In genomic region chr14:92610849-92611271, GRCh38 we compare ENCODE assay signal across 29 cellular contexts.
A peak's percentile ranks its signal among the peaks of the same experiment; 100 is the strongest.
DNase-seq lines count a peak whose midpoint lies in the region; ATAC-seq, FAIRE-seq and TF ChIP-seq lines count a peak whose summit lies in the region.
"Had no signal": no experiment of that assay in that cellular context is flagged by ENCODE, and none has a peak within 500 bp of the region (broad histone marks: within the 10 kb centered on the region; RNA-seq: fewer than 3 reads in every experiment).

No MANE protein-coding gene starts in this region.

- DNase-seq in CD4-positive, CD25-positive, alpha-beta regulatory T cell, result no peak
- DNase-seq in PC-3, result peak; percentile 64
- peak; percentile 52 for DNase-seq in endothelial cell of umbilical vein (ENCODE audit: low read depth, low spot score)
- DNase-seq in natural killer cell treated with Interleukin-12 subunit alpha and Interleukin-12 subunit beta and Interleukin-15 and Interleukin-18, amount 100 ng/mL, for 72 hours (ENCODE audit: low spot score), result no peak
- no peak for DNase-seq in activated CD8-positive, alpha-beta memory T cell treated with anti-CD3 and anti-CD28 coated beads, Interleukin-2, amount 50 U/mL, for 4 hours
- DNase-seq in UCSD-AML1 (lab: John Stamatoyannopoulos, UW; ENCODE audit: unreplicated experiment), result no peak
- DNase-seq in SKM-1 treated with dmso at 0.1 percent for 144 hours (lab: John Stamatoyannopoulos, UW; ENCODE audit: unreplicated experiment), result no peak
- DNase-seq in NCI-H187 (lab: John Stamatoyannopoulos, UW), result no peak
- DNase-seq: activated CD4-positive, alpha-beta T cell treated with anti-CD3 and anti-CD28 coated beads, Interleukin-2, amount 50 U/mL, for 1 hour; activated naive CD8-positive, alpha-beta T cell treated with anti-CD3 and anti-CD28 coated beads for 36 hours; effector CD4-positive, alpha-beta T cell; islet precursor cell; MM.1S; naive thymus-derived CD8-positive, alpha-beta T cell; NCI-H774; OCI-M1; ovary; SIG-M5; stimulated activated CD4-positive, alpha-beta T cell treated with anti-CD3 and anti-CD28 coated beads, Interleukin-1b, Interleukin-23, amount 100 ng/mL, for 48 hours; T-helper 1 cell; testis had no signal

- H3K9me2 ChIP-seq in PC-3 (replicated peaks; ENCODE audit: low read length), result no peaks in the 10 kb centered on the region

- H3K4me3 Mint-ChIP-seq in CD4-positive, CD25-positive, alpha-beta regulatory T cell, result no peak overlapping the region
- no peak overlapping the region for H3K4me3 Mint-ChIP-seq in natural killer cell treated with Interleukin-12 subunit alpha and Interleukin-12 subunit beta and Interleukin-15 and Interleukin-18, amount 100 ng/mL, for 72 hours
- H3K4me3 Mint-ChIP-seq: activated naive CD8-positive, alpha-beta T cell treated with anti-CD3 and anti-CD28 coated beads for 36 hours; CD14-positive monocyte; naive thymus-derived CD8-positive, alpha-beta T cell had no signal

- TF ChIP-seq CTCF in PC-3 (conservative IDR thresholded peaks at IDR 0.05; ENCODE audit: low read depth, low read length) (no peak), endothelial cell of umbilical vein (IDR thresholded peaks at IDR 0.05; ENCODE audit: extremely low read depth in 1 of 2, insufficient read depth in 1 of 2, low read depth in 1 of 2, low read length in 2 of 2) (no peak)

- no peaks in the 10 kb centered on the region for H3K27me3 Mint-ChIP-seq in CD4-positive, CD25-positive, alpha-beta regulatory T cell
- no peaks in the 10 kb centered on the region for H3K27me3 Mint-ChIP-seq in natural killer cell treated with Interleukin-12 subunit alpha and Interleukin-12 subunit beta and Interleukin-15 and Interleukin-18, amount 100 ng/mL, for 72 hours
- H3K27me3 Mint-ChIP-seq: activated naive CD8-positive, alpha-beta T cell treated with anti-CD3 and anti-CD28 coated beads for 36 hours; naive thymus-derived CD8-positive, alpha-beta T cell had no signal

- no peaks in the 10 kb centered on the region for H3K79me2 ChIP-seq in PC-3 (ENCODE audit: low read length)
- no peaks in the 10 kb centered on the region for H3K79me2 ChIP-seq in endothelial cell of umbilical vein (ENCODE audit: control insufficient read depth, insufficient read depth, low read length)

- peaks cover 29 to 62% (median 37%) of the 10 kb centered on the region in 4 donors for H3K4me1 Mint-ChIP-seq in CD4-positive, CD25-positive, alpha-beta regulatory T cell
- peaks cover 60 to 63% of the 10 kb centered on the region in 2 donors for H3K4me1 Mint-ChIP-seq in natural killer cell treated with Interleukin-12 subunit alpha and Interleukin-12 subunit beta and Interleukin-15 and Interleukin-18, amount 100 ng/mL, for 72 hours (ENCODE audit: low read depth in 2 of 2)

- H3K4me3 ChIP-seq in CD4-positive, CD25-positive, alpha-beta regulatory T cell (ENCODE audit: low read depth, low read length), result no peak overlapping the region
- H3K4me3 ChIP-seq in PC-3 (ENCODE audit: low read length) (no peak overlapping the region), endothelial cell of umbilical vein (replicated peaks in 1 of 3; ENCODE audit: insufficient read depth in 1 of 3, low read depth in 1 of 3, low read length in 3 of 3) (no peak overlapping the region)
- H3K4me3 ChIP-seq: ovary, testis, vagina had no signal

- CTCF ChIA-PET in PC-3 (lab: Charles Lee), result no interaction called here
- CTCF ChIA-PET in endothelial cell of umbilical vein (lab: Charles Lee), result no interaction called here

- H3K27ac Mint-ChIP-seq in CD4-positive, CD25-positive, alpha-beta regulatory T cell, result peak overlapping the region in 2 of 3 donors; percentile 12 to 74
- H3K27ac Mint-ChIP-seq in natural killer cell treated with Interleukin-12 subunit alpha and Interleukin-12 subunit beta and Interleukin-15 and Interleukin-18, amount 100 ng/mL, for 72 hours, result peak overlapping the region; percentile 78 to 92
- H3K27ac Mint-ChIP-seq: activated naive CD8-positive, alpha-beta T cell treated with anti-CD3 and anti-CD28 coated beads for 36 hours; activated T-helper 2 cell treated with anti-CD3 and anti-CD28 coated beads, Interferon-gamma antibody, Interleukin-2, Interleukin-4, amounts not matched to agents 10 μg/mL and 5 μg/mL and 100 μg/mL, durations not matched to agents 14 hours and 24 hours and 36 hours had no signal

- dilution Hi-C loops in endothelial cell of umbilical vein (cut with MboI; ENCODE audit: extremely low pct_ligation_motif_present, low sequenced_read_pairs), result no loop called here

- no peak for TF ChIP-seq POLR2A in endothelial cell of umbilical vein (IDR thresholded peaks at IDR 0.05; ENCODE audit: low read depth, low read length)

- POLR2A ChIA-PET in PC-3 (lab: Charles Lee; ENCODE audit: unreplicated experiment) (no interaction called here), endothelial cell of umbilical vein (lab: Charles Lee) (no interaction called here)

- no peak overlapping the region for H3K27ac ChIP-seq in CD4-positive, CD25-positive, alpha-beta regulatory T cell (ENCODE audit: insufficient read depth, low read length, poor library complexity, severe bottlenecking)
- H3K27ac ChIP-seq in PC-3 (ENCODE audit: low read length), result peak overlapping the region; percentile 96
- peak overlapping the region; percentile 70 for H3K27ac ChIP-seq in endothelial cell of umbilical vein (ENCODE audit: insufficient read depth, low read depth, low read length)
- H3K27ac ChIP-seq: ovary, testis, vagina had no signal

- no peaks in the 10 kb centered on the region for H3K36me3 ChIP-seq in CD4-positive, CD25-positive, alpha-beta regulatory T cell (ENCODE audit: control insufficient read depth, insufficient read depth, low read length)
- H3K36me3 ChIP-seq in PC-3 (ENCODE audit: low read depth, low read length) (no peaks in the 10 kb centered on the region), endothelial cell of umbilical vein (ENCODE audit: control insufficient read depth in 2 of 2, extremely low read depth in 1 of 2, insufficient read depth in 2 of 2, low read length in 2 of 2) (peaks cover 0 to 1% of the 10 kb centered on the region in 2 experiments)
- H3K36me3 ChIP-seq: ovary, vagina had no signal

- H3K9ac ChIP-seq in PC-3 (ENCODE audit: low read length), result no peak overlapping the region
- H3K9ac ChIP-seq in endothelial cell of umbilical vein (replicated peaks; ENCODE audit: extremely low read depth, insufficient read depth, low read length), result no peak overlapping the region

- peak; percentile 97 for FAIRE-seq in endothelial cell of umbilical vein (lab: Jason Lieb, UNC)
- FAIRE-seq: astrocyte, D721Med, frontal cortex, H54 had no signal

- peaks cover 6% of the 10 kb centered on the region for H3K36me3 Mint-ChIP-seq in CD4-positive, CD25-positive, alpha-beta regulatory T cell
- peaks cover 7% of the 10 kb centered on the region for H3K36me3 Mint-ChIP-seq in natural killer cell treated with Interleukin-12 subunit alpha and Interleukin-12 subunit beta and Interleukin-15 and Interleukin-18, amount 100 ng/mL, for 72 hours

- BruUV-seq in PC-3 (replicated peaks; lab: Mats Ljungman, UMichigan), result no TSS peak
- BruUV-seq in endothelial cell of umbilical vein (replicated peaks; lab: Mats Ljungman, UMichigan), result no TSS peak

- H2AFZ ChIP-seq in PC-3 (ENCODE audit: low read length) (no peak overlapping the region), endothelial cell of umbilical vein (ENCODE audit: low read depth, low read length) (no peak overlapping the region)

- no peaks in the 10 kb centered on the region for H3K27me3 ChIP-seq in CD4-positive, CD25-positive, alpha-beta regulatory T cell (ENCODE audit: control insufficient read depth, insufficient read depth, low read length)
- H3K27me3 ChIP-seq in PC-3 (ENCODE audit: low read length) (no peaks in the 10 kb centered on the region), endothelial cell of umbilical vein (ENCODE audit: control insufficient read depth in 2 of 2, insufficient read depth in 2 of 2, low read length in 2 of 2) (no peaks in the 10 kb centered on the region)
- H3K27me3 ChIP-seq: ovary, testis, vagina had no signal

- peaks cover 23% of the 10 kb centered on the region for H3F3A ChIP-seq in PC-3 (ENCODE audit: low read length, unreplicated experiment)

- H4K20me1 ChIP-seq in PC-3 (ENCODE audit: low read length) (no peaks in the 10 kb centered on the region), endothelial cell of umbilical vein (replicated peaks; ENCODE audit: control insufficient read depth, extremely low read depth, insufficient read depth, low read length) (no peaks in the 10 kb centered on the region)

- H3K9me1 ChIP-seq in endothelial cell of umbilical vein (replicated peaks; ENCODE audit: control insufficient read depth, extremely low read depth, insufficient read depth, low read length), result no peaks in the 10 kb centered on the region

- no peaks in the 10 kb centered on the region for H3K9me3 ChIP-seq in CD4-positive, CD25-positive, alpha-beta regulatory T cell (ENCODE audit: control insufficient read depth in 2 of 2, low read length in 2 of 2)
- H3K9me3 ChIP-seq in PC-3 (ENCODE audit: low read length) (no peaks in the 10 kb centered on the region), endothelial cell of umbilical vein (replicated peaks; ENCODE audit: control insufficient read depth, insufficient read depth, low read length) (no peaks in the 10 kb centered on the region)
- H3K9me3 ChIP-seq: ovary, testis, vagina had no signal

- ATAC-seq in CD4-positive, CD25-positive, alpha-beta regulatory T cell (ENCODE audit: low read depth in 2 of 2), result no peak
- ATAC-seq in PC-3, result no peak
- ATAC-seq in natural killer cell treated with Interleukin-12 subunit alpha and Interleukin-12 subunit beta and Interleukin-15 and Interleukin-18, amount 100 ng/mL, for 72 hours, result no peak
- ATAC-seq: esophagus mucosa; naive thymus-derived CD8-positive, alpha-beta T cell had no signal

- H3K9me3 Mint-ChIP-seq in CD4-positive, CD25-positive, alpha-beta regulatory T cell, result peaks cover 0 to 4% (median under 1%) of the 10 kb centered on the region in 7 donors
- H3K9me3 Mint-ChIP-seq in natural killer cell treated with Interleukin-12 subunit alpha and Interleukin-12 subunit beta and Interleukin-15 and Interleukin-18, amount 100 ng/mL, for 72 hours, result no peaks in the 10 kb centered on the region

- H3K4me2 ChIP-seq in PC-3 (ENCODE audit: low read length) (peak overlapping the region; percentile 78), endothelial cell of umbilical vein (ENCODE audit: insufficient read depth, low read length) (no peak overlapping the region)

- peaks cover 38% of the 10 kb centered on the region for H3K4me1 ChIP-seq in CD4-positive, CD25-positive, alpha-beta regulatory T cell (ENCODE audit: control insufficient read depth, insufficient read depth, low read length, poor library complexity, severe bottlenecking)
- H3K4me1 ChIP-seq in PC-3 (ENCODE audit: insufficient read depth, low read length) (peaks cover 59% of the 10 kb centered on the region), endothelial cell of umbilical vein (ENCODE audit: control insufficient read depth, extremely low read depth, insufficient read depth, low read length) (peaks cover 6% of the 10 kb centered on the region)
- H3K4me1 ChIP-seq: testis, vagina had no signal

- intact Hi-C loops in PC-3 (cut with micrococcal nuclease) (no loop called here), endothelial cell of umbilical vein (cut with micrococcal nuclease) (loop anchor here (1.0 kb wide), 3 partner anchors 71 to 150 kb away; no protein-coding TSS in a partner anchor)

TF ChIP-seq in endothelial cell of umbilical vein, 7 proteins besides CTCF, POLR2A, EP300 and RAD21 (continues in another document):
- TF ChIP-seq MYC (IDR thresholded peaks at IDR 0.05; ENCODE audit: low read depth, low read length) (no peak), FOS (IDR thresholded peaks at IDR 0.05; ENCODE audit: borderline replicate concordance, insufficient read depth, low read length) (no peak)

Comparison
In these comparisons a context has a peak if more than half of its experiments do, and no peak if none do; other contexts are left out.
1. DNase-seq: peak in PC-3 (single experiment) and endothelial cell of umbilical vein (single experiment); none in CD4-positive, CD25-positive, alpha-beta regulatory T cell (0 of 3), natural killer cell treated with Interleukin-12 subunit alpha and Interleukin-12 subunit beta and Interleukin-15 and Interleukin-18, amount 100 ng/mL, for 72 hours (single experiment), activated CD8-positive, alpha-beta memory T cell treated with anti-CD3 and anti-CD28 coated beads, Interleukin-2, amount 50 U/mL, for 4 hours (single experiment), UCSD-AML1 (single experiment), SKM-1 treated with dmso at 0.1 percent for 144 hours (single experiment) and NCI-H187 (0 of 2).